24 cellular contexts compared by ENCODE assay signal in the genomic region with DNA sequence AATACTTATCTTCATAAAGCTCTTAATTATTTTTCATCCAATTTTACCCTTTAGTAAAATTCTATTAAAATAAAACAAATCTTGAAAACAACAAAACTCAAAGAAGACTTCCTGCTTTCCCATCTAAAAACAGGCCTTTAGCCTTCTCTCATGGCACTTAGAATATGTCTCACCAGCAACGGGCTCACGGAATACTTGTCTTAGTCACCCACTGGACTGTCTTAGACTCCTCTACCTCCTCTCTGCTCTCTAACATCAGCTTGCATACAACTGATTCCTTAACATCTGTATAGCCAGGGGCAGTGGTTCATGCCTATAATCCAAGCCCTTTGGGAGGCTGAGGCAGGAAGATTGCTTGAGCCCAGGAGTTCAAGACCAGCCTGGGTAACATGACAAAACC. TPM values are rescaled to one million over a fixed set of nuclear protein-coding genes. Genes with fewer than 3 reads are reported as not detected.
A peak's percentile ranks its signal among the peaks of the same experiment; 100 is the strongest.
DNase-seq lines count a peak whose midpoint lies in the region; ATAC-seq, FAIRE-seq and TF ChIP-seq lines count a peak whose summit lies in the region.
"Had no signal": no experiment of that assay in that cellular context is flagged by ENCODE, and none has a peak within 500 bp of the region (broad histone marks: within the 10 kb centered on the region; RNA-seq: fewer than 3 reads in every experiment).

No MANE protein-coding gene starts in this region.

- H3K9me3 Mint-ChIP-seq in chondrocyte (ENCODE audit: low read depth) = no peaks in the 10 kb centered on the region

- H3K4me3 Mint-ChIP-seq in chondrocyte (ENCODE audit: unreplicated experiment) = no peak overlapping the region

- peaks cover 35% of the 10 kb centered on the region for H3K4me1 Mint-ChIP-seq in chondrocyte (ENCODE audit: low read depth)

- DNase-seq in ascending aorta (ENCODE audit: low spot score in 2 of 2) (no peak), chondrocyte (ENCODE audit: low spot score) (no peak), keratinocyte (ENCODE audit: low read depth, low spot score) (no peak), thoracic aorta (ENCODE audit: low spot score) (no peak), psoas muscle (no peak), HepG2 (ENCODE audit: low spot score) (no peak), left lung (no peak)
- DNase-seq: Calu3, DMS79 treated with DMSO at 0.1 percent for 48 hours, GF-D8, GM23248, H7, KBM-7, MG63, NCI-H1105 treated with DMSO at 0.1 percent for 48 hours, NCI-H146, NCI-H1930, NCI-H446 treated with DMSO at 0.1 percent for 48 hours, NCI-H526 treated with DMSO at 0.1 percent for 48 hours, RPMI8226, SHP77 treated with DMSO at 0.1 percent for 48 hours had no signal

- no peak for TF ChIP-seq EP300 in HepG2 (IDR thresholded peaks at IDR 0.05; ENCODE audit: low read depth in 2 of 2, low read length in 2 of 2)
- no peak for TF ChIP-seq EP300 in HepG2 (CRISPR knock-in tag; IDR thresholded peaks at IDR 0.05; ENCODE audit: borderline replicate concordance)

- H3K4me1 ChIP-seq in ascending aorta (peaks cover 6 to 16% of the 10 kb centered on the region in 2 donors), keratinocyte (ENCODE audit: control insufficient read depth, extremely low read depth, insufficient read depth, low read length) (peaks cover 32% of the 10 kb centered on the region), thoracic aorta (ENCODE audit: control insufficient read depth in 1 of 2, low read depth in 2 of 2) (peaks cover 19 to 20% of the 10 kb centered on the region in 2 donors), psoas muscle (no peaks in the 10 kb centered on the region), HepG2 (ENCODE audit: insufficient read depth, low read length) (peaks cover 18% of the 10 kb centered on the region), left lung (peaks cover 0 to 16% of the 10 kb centered on the region in 2 donors)

- H3K9me3 ChIP-seq in ascending aorta (no peaks in the 10 kb centered on the region), keratinocyte (ENCODE audit: control insufficient read depth, low read depth, low read length) (no peaks in the 10 kb centered on the region), thoracic aorta (no peaks in the 10 kb centered on the region), psoas muscle (no peaks in the 10 kb centered on the region), HepG2 (ENCODE audit: low read length) (no peaks in the 10 kb centered on the region), left lung (no peaks in the 10 kb centered on the region)
- H3K9me3 ChIP-seq: MG63 had no signal

- H3K27ac Mint-ChIP-seq in chondrocyte (ENCODE audit: unreplicated experiment) = peak overlapping the region; percentile 9

- intact Hi-C loops in ascending aorta (cut with DNase I) = no loop called here
- intact Hi-C loops in psoas muscle (cut with DNase I) = loop anchor here in 1 of 2 donors (10.0 kb wide), 1 partner anchor 223 kb away; no protein-coding TSS in a partner anchor
- intact Hi-C loops in HepG2 (cut with micrococcal nuclease; ENCODE audit: unreplicated experiment) = no loop called here
- intact Hi-C loops in left lung (cut with DNase I) = no loop called here

- CTCF ChIA-PET in HepG2 (lab: Yijun Ruan, JAX; ENCODE audit: low intra/inter-chr PET ratio, low total read pairs) = no interaction called here

- no TSS peak for BruUV-seq in HepG2 (replicated peaks; lab: Mats Ljungman, UMichigan)

- TF ChIP-seq CTCF in ascending aorta (IDR thresholded peaks at IDR 0.05) = no peak
- no peak for TF ChIP-seq CTCF in chondrocyte (IDR thresholded peaks at IDR 0.05)
- TF ChIP-seq CTCF in keratinocyte (optimal IDR thresholded peaks at IDR 0.05 in 1 of 3, IDR thresholded peaks at IDR 0.05 in 1 of 3, conservative IDR thresholded peaks at IDR 0.05 in 1 of 3; ENCODE audit: extremely low read depth in 1 of 3, insufficient read depth in 2 of 3, low read length in 3 of 3) = no peak
- no peak for TF ChIP-seq CTCF in thoracic aorta (IDR thresholded peaks at IDR 0.05)
- TF ChIP-seq CTCF in psoas muscle (IDR thresholded peaks at IDR 0.05) = no peak
- TF ChIP-seq CTCF in HepG2 (CRISPR knock-in tag; IDR thresholded peaks at IDR 0.05) = no peak
- no peak for TF ChIP-seq CTCF in left lung (IDR thresholded peaks at IDR 0.05)

- H3K79me2 ChIP-seq in keratinocyte (ENCODE audit: control insufficient read depth, insufficient read depth, low read length) = peaks cover 2% of the 10 kb centered on the region
- H3K79me2 ChIP-seq in HepG2 (ENCODE audit: insufficient read depth, low read length) = no peaks in the 10 kb centered on the region

- no peaks in the 10 kb centered on the region for H3K9me1 ChIP-seq in keratinocyte (ENCODE audit: control insufficient read depth, extremely low read depth, insufficient read depth, low read length)

- dilution Hi-C loops in keratinocyte (cut with MboI; ENCODE audit: extremely low pct_ligation_motif_present, low sequenced_read_pairs) = no loop called here

- H3K36me3 ChIP-seq in ascending aorta (peaks cover 56 to 75% of the 10 kb centered on the region in 2 donors), keratinocyte (ENCODE audit: control insufficient read depth in 2 of 2, extremely low read depth in 1 of 2, insufficient read depth in 2 of 2, low read length in 2 of 2) (peaks cover 11 to 20% of the 10 kb centered on the region in 2 experiments), thoracic aorta (peaks cover 16% of the 10 kb centered on the region), psoas muscle (ENCODE audit: insufficient read depth in 1 of 2, low read depth in 1 of 2) (peaks cover 9 to 86% of the 10 kb centered on the region in 2 donors), HepG2 (replicated peaks in 1 of 2; ENCODE audit: control insufficient read depth in 1 of 2, insufficient read depth in 2 of 2, low read length in 2 of 2) (peaks cover 5 to 62% of the 10 kb centered on the region in 2 experiments), left lung (peaks cover 0 to 84% of the 10 kb centered on the region in 2 donors)

- WGBS in psoas muscle, 3 donors = 94 to 96% (median 96%) methylated on average over 2 of the region's 2 CpGs
- WGBS in HepG2 (ENCODE audit: low lambda C conversion rate) = 100% methylated on average over 2 of the region's 2 CpGs

- in situ Hi-C loops in HepG2 (cut with HindIII; ENCODE audit: extremely low pct_ligation_motif_present, low pct_unique_long_range_greater_than_20kb) = no loop called here

- no peak overlapping the region for H3K9ac ChIP-seq in keratinocyte (ENCODE audit: control insufficient read depth, extremely low read depth, insufficient read depth, low read length)
- no peak overlapping the region for H3K9ac ChIP-seq in HepG2 (ENCODE audit: insufficient read depth, low read depth, low read length)
- H3K9ac ChIP-seq: GM23248 had no signal

- H3K27me3 ChIP-seq in ascending aorta (no peaks in the 10 kb centered on the region), keratinocyte (ENCODE audit: control insufficient read depth, extremely low read depth, insufficient read depth, low read length) (no peaks in the 10 kb centered on the region), thoracic aorta (replicated peaks; ENCODE audit: insufficient read depth) (no peaks in the 10 kb centered on the region), psoas muscle (ENCODE audit: insufficient read depth in 3 of 3, low read length in 2 of 3) (no peaks in the 10 kb centered on the region), HepG2 (ENCODE audit: control insufficient read depth in 1 of 2, insufficient read depth in 2 of 2, low read length in 2 of 2) (no peaks in the 10 kb centered on the region), left lung (no peaks in the 10 kb centered on the region)
- H3K27me3 ChIP-seq: MG63 had no signal

- H3K27ac ChIP-seq in ascending aorta (peak overlapping the region; percentile 22 to 37), keratinocyte (ENCODE audit: control insufficient read depth, insufficient read depth, low read length) (peak overlapping the region; percentile 44), thoracic aorta (peak overlapping the region; percentile 16 to 22), psoas muscle (no peak overlapping the region), HepG2 (ENCODE audit: extremely low read length, insufficient read depth, low read length) (no peak overlapping the region), left lung (no peak overlapping the region)
- H3K27ac ChIP-seq: GM23248 had no signal

- TF ChIP-seq POLR2A in HepG2 (IDR thresholded peaks at IDR 0.05; ENCODE audit: insufficient read depth in 1 of 2, low read depth in 2 of 2, low read length in 2 of 2) = no peak

- ATAC-seq in thoracic aorta (ENCODE audit: insufficient number of reproducible peaks, low FRiP score, low read depth) = no peak
- ATAC-seq in psoas muscle = no peak
- ATAC-seq in HepG2 = no peak
- ATAC-seq in left lung = no peak
- ATAC-seq in HG03378 (IDR thresholded peaks at IDR 0.05; ENCODE audit: unreplicated experiment) = no peak

- no peak for TF ChIP-seq RAD21 in HepG2 (CRISPR knock-in tag; IDR thresholded peaks at IDR 0.05)

- no peak overlapping the region for H3K4me2 ChIP-seq in keratinocyte (ENCODE audit: control insufficient read depth, extremely low read depth, insufficient read depth, low read depth, low read length)
- H3K4me2 ChIP-seq in HepG2 (ENCODE audit: low read depth, low read length) = no peak overlapping the region

- no peaks in the 10 kb centered on the region for H3K27me3 Mint-ChIP-seq in chondrocyte (ENCODE audit: low read depth)

- H4K20me1 ChIP-seq in keratinocyte (ENCODE audit: control insufficient read depth, extremely low read depth, insufficient read depth, low read length) (no peaks in the 10 kb centered on the region), HepG2 (ENCODE audit: insufficient read depth, low read length) (no peaks in the 10 kb centered on the region)

- H3K4me3 ChIP-seq in ascending aorta (no peak overlapping the region), keratinocyte (ENCODE audit: control insufficient read depth in 2 of 3, extremely low read depth in 1 of 3, insufficient read depth in 2 of 3, low read depth in 1 of 3, low read length in 3 of 3) (no peak overlapping the region), thoracic aorta (no peak overlapping the region), psoas muscle (no peak overlapping the region), HepG2 (replicated peaks in 1 of 3; ENCODE audit: insufficient read depth in 1 of 3, low read depth in 2 of 3, low read length in 3 of 3) (no peak overlapping the region), left lung (no peak overlapping the region)
- H3K4me3 ChIP-seq: GM23248, MG63 had no signal

- POLR2A ChIA-PET in HepG2 (lab: Yijun Ruan, JAX) = interaction anchor here (0.7 kb wide), 1 partner anchor 13 kb away, joined by 3 read pairs; a partner anchor contains a TSS

- H3K36me3 Mint-ChIP-seq in chondrocyte (ENCODE audit: low read depth) = peaks cover 32% of the 10 kb centered on the region

- no peak for FAIRE-seq in keratinocyte (lab: Jason Lieb, UNC)
- no peak for FAIRE-seq in HepG2 (lab: Jason Lieb, UNC)
- FAIRE-seq: GM12892 had no signal

- H2AFZ ChIP-seq in keratinocyte (ENCODE audit: control insufficient read depth, low read length) (no peak overlapping the region), HepG2 (ENCODE audit: low read length) (no peak overlapping the region)
- H2AFZ ChIP-seq: GM23248 had no signal

RNA-seq across cellular contexts. Expression of a gene that starts 13.7 kb away (rescaled TPM):
- total RNA-seq in ascending aorta (31.7 TPM), chondrocyte (31.1 to 67.9 TPM (median 35.2 TPM) in 3 replicates), thoracic aorta (100 to 1,000 TPM in 1 of 2 donors, 10 to 100 TPM in 1; 42.9 to 139 TPM), psoas muscle (10 to 100 TPM in 1 of 4 donors, 1 to 10 TPM in 3; 7.0 to 11.9 (median 8.8) TPM), HepG2 (2016; rRNA removed; fragmentation: Illumina TruSeq; extraction: Trizol) (25.5 and 31.8 TPM in 2 replicates), left lung (10 to 100 TPM; 23.8 to 25.3 TPM)
- polyA plus RNA-seq in keratinocyte (15.0 to 23.2 TPM (median 20.9 TPM) in 3 replicates), psoas muscle (10 to 100 TPM in 1 of 3 donors, 1 to 10 TPM in 2; 4.9 to 11.3 (median 9.9) TPM), HepG2 (2011; rRNA removed) (5.4 and 6.6 TPM in 2 replicates)
- 14.9 TPM for polyA plus RNA-seq in keratinocyte (2011; ENCODE audit: low read depth)
- polyA plus RNA-seq in keratinocyte (2011; cell fraction: cytosol; rRNA removed) = 15.5 and 27.0 TPM in 2 replicates
- 27.7 and 30.8 TPM in 2 replicates for polyA plus RNA-seq in keratinocyte (2011; cell fraction: nucleus; rRNA removed)
- 14.9 and 17.7 TPM in 2 replicates for polyA plus RNA-seq in keratinocyte (2012; ENCODE audit: low replicate concordance)
- polyA minus RNA-seq in keratinocyte = 9.0 to 35.5 TPM (median 34.0 TPM) in 3 replicates
- polyA minus RNA-seq in keratinocyte (2011; cell fraction: cytosol; rRNA and poly(A)+ RNA removed) = 22.1 TPM
- 23.4 and 42.0 TPM in 2 replicates for polyA minus RNA-seq in keratinocyte (2011; cell fraction: nucleus; rRNA and poly(A)+ RNA removed)
- total RNA-seq in HepG2 (2016; cell fraction: cytosol; rRNA removed; fragmentation: Illumina TruSeq; extraction: Trizol; ENCODE audit: low read depth) = 47.8 and 51.9 TPM in 2 replicates
- total RNA-seq in HepG2 (2016; cell fraction: insoluble cytoplasmic fraction; rRNA removed; fragmentation: Illumina TruSeq; extraction: Trizol) = 26.3 and 30.4 TPM in 2 replicates
- total RNA-seq in HepG2 (2016; cell fraction: membrane; rRNA removed; fragmentation: Illumina TruSeq; extraction: Trizol) = 17.3 and 17.7 TPM in 2 replicates
- 22.2 and 26.2 TPM in 2 replicates for total RNA-seq in HepG2 (2016; cell fraction: nucleus; rRNA removed; fragmentation: Illumina TruSeq; extraction: Trizol)
- 3.2 and 5.1 TPM in 2 replicates for polyA plus RNA-seq in HepG2 (2011; cell fraction: cytosol; rRNA removed)
- 3.4 and 5.9 TPM in 2 replicates for polyA plus RNA-seq in HepG2 (2011; cell fraction: nucleus; rRNA removed)
- 7.5 and 8.1 TPM in 2 replicates for polyA plus RNA-seq in HepG2 (2012)
- 0.69 and 1.3 TPM in 2 replicates for polyA plus RNA-seq in HepG2 (2016; cell fraction: cytosol; fragmentation: Illumina TruSeq; extraction: Trizol; ENCODE audit: low read depth)
- polyA plus RNA-seq in HepG2 (2016; cell fraction: insoluble cytoplasmic fraction; fragmentation: Illumina TruSeq; extraction: Trizol; ENCODE audit: low read depth) = 15.8 and 18.0 TPM in 2 replicates
- polyA plus RNA-seq in HepG2 (2016; cell fraction: membrane; fragmentation: Illumina TruSeq; extraction: Trizol; ENCODE audit: low read depth) = 2.1 and 2.4 TPM in 2 replicates
- 19.1 and 25.2 TPM in 2 replicates for polyA plus RNA-seq in HepG2 (2016; cell fraction: nucleus; fragmentation: Illumina TruSeq; extraction: Trizol; ENCODE audit: insufficient read depth, low read depth)
- polyA minus RNA-seq in HepG2 (2011; rRNA and poly(A)+ RNA removed; ENCODE audit: low replicate concordance) = 11.2 and 33.6 TPM in 2 replicates
- polyA minus RNA-seq in HepG2 (2011; cell fraction: cytosol; rRNA and poly(A)+ RNA removed) = 7.5 and 7.9 TPM in 2 replicates
- 18.0 and 23.0 TPM in 2 replicates for polyA minus RNA-seq in HepG2 (2011; cell fraction: nucleus; rRNA and poly(A)+ RNA removed)

RNA-seq across cellular contexts. Expression of a gene that starts 14.1 kb away (rescaled TPM):
- 33.7 TPM for total RNA-seq in ascending aorta
- 55.9 to 71.6 TPM (median 57.1 TPM) in 3 replicates for total RNA-seq in chondrocyte
- polyA plus RNA-seq in keratinocyte = 30.2 to 43.1 TPM (median 42.1 TPM) in 3 replicates
- polyA plus RNA-seq in keratinocyte (2011; ENCODE audit: low read depth) = 38.6 TPM
- polyA plus RNA-seq in keratinocyte (2011; cell fraction: cytosol; rRNA removed) = 25.8 and 48.7 TPM in 2 replicates
- 28.0 and 41.3 TPM in 2 replicates for polyA plus RNA-seq in keratinocyte (2011; cell fraction: nucleus; rRNA removed)
- polyA plus RNA-seq in keratinocyte (2012; ENCODE audit: low replicate concordance) = 34.0 and 36.2 TPM in 2 replicates
- polyA minus RNA-seq in keratinocyte = 20.5 to 52.0 TPM (median 30.8 TPM) in 3 replicates
- 32.8 TPM for polyA minus RNA-seq in keratinocyte (2011; cell fraction: cytosol; rRNA and poly(A)+ RNA removed)
- polyA minus RNA-seq in keratinocyte (2011; cell fraction: nucleus; rRNA and poly(A)+ RNA removed) = 16.0 and 32.3 TPM in 2 replicates
- 10 to 100 TPM; 32.9 to 58.1 TPM for total RNA-seq in thoracic aorta
- total RNA-seq in psoas muscle = 10 to 100 TPM; 14.5 to 25.2 (median 19.4) TPM
- polyA plus RNA-seq in psoas muscle = 10 to 100 TPM; 15.5 to 39.2 (median 38.5) TPM
- 51.4 and 70.0 TPM in 2 replicates for total RNA-seq in HepG2 (2016; rRNA removed; fragmentation: Illumina TruSeq; extraction: Trizol)
- 24.3 and 28.5 TPM in 2 replicates for total RNA-seq in HepG2 (2016; cell fraction: cytosol; rRNA removed; fragmentation: Illumina TruSeq; extraction: Trizol; ENCODE audit: low read depth)
- total RNA-seq in HepG2 (2016; cell fraction: insoluble cytoplasmic fraction; rRNA removed; fragmentation: Illumina TruSeq; extraction: Trizol) = 53.4 and 70.2 TPM in 2 replicates
- total RNA-seq in HepG2 (2016; cell fraction: membrane; rRNA removed; fragmentation: Illumina TruSeq; extraction: Trizol) = 63.4 and 70.5 TPM in 2 replicates
- total RNA-seq in HepG2 (2016; cell fraction: nucleus; rRNA removed; fragmentation: Illumina TruSeq; extraction: Trizol) = 52.8 and 54.3 TPM in 2 replicates
- 15.2 and 15.7 TPM in 2 replicates for polyA plus RNA-seq in HepG2 (2011; rRNA removed)
- polyA plus RNA-seq in HepG2 (2011; cell fraction: cytosol; rRNA removed) = 10.9 and 14.0 TPM in 2 replicates
- polyA plus RNA-seq in HepG2 (2011; cell fraction: nucleus; rRNA removed) = 20.3 and 21.9 TPM in 2 replicates
- 19.7 and 20.8 TPM in 2 replicates for polyA plus RNA-seq in HepG2 (2012)
- polyA plus RNA-seq in HepG2 (2016; cell fraction: cytosol; fragmentation: Illumina TruSeq; extraction: Trizol; ENCODE audit: low read depth) = 22.7 and 27.3 TPM in 2 replicates
- 54.8 and 62.0 TPM in 2 replicates for polyA plus RNA-seq in HepG2 (2016; cell fraction: insoluble cytoplasmic fraction; fragmentation: Illumina TruSeq; extraction: Trizol; ENCODE audit: low read depth)
- 46.8 and 48.1 TPM in 2 replicates for polyA plus RNA-seq in HepG2 (2016; cell fraction: membrane; fragmentation: Illumina TruSeq; extraction: Trizol; ENCODE audit: low read depth)
- 55.9 and 61.0 TPM in 2 replicates for polyA plus RNA-seq in HepG2 (2016; cell fraction: nucleus; fragmentation: Illumina TruSeq; extraction: Trizol; ENCODE audit: insufficient read depth, low read depth)
- 23.7 and 34.5 TPM in 2 replicates for polyA minus RNA-seq in HepG2 (2011; rRNA and poly(A)+ RNA removed; ENCODE audit: low replicate concordance)
- polyA minus RNA-seq in HepG2 (2011; cell fraction: cytosol; rRNA and poly(A)+ RNA removed) = 13.5 and 14.6 TPM in 2 replicates
- polyA minus RNA-seq in HepG2 (2011; cell fraction: nucleus; rRNA and poly(A)+ RNA removed) = 60.9 and 80.8 TPM in 2 replicates
- 10 to 100 TPM; 30.6 to 41.3 TPM for total RNA-seq in left lung

RNA-seq across cellular contexts. Expression of a gene that starts 42.2 kb away (rescaled TPM):
- total RNA-seq in ascending aorta (70.4 TPM), chondrocyte (not detected in 3 replicates), thoracic aorta (10 to 100 TPM in 1 of 2 donors, 1 to 10 TPM in 1; 6.5 to 18.9 TPM), psoas muscle (100 to 1,000 TPM in 1 of 4 donors, 10 to 100 TPM in 3; 29.1 to 100 (median 36.2) TPM), HepG2 (2016; rRNA removed; fragmentation: Illumina TruSeq; extraction: Trizol) (not detected in 2 replicates), left lung (100 to 1,000 TPM in 1 of 2 donors, under 1 TPM in 1; 0.58 to 194 TPM)
- polyA plus RNA-seq in keratinocyte (25.6 to 94.6 TPM (median 27.5 TPM) in 3 replicates), psoas muscle (10 to 100 TPM in 2 of 3 donors, 1 to 10 TPM in 1; 7.3 to 16.9 (median 14.4) TPM), HepG2 (2011; rRNA removed) (not detected in 2 replicates)
- 47.7 TPM for polyA plus RNA-seq in keratinocyte (2011; ENCODE audit: low read depth)
- polyA plus RNA-seq in keratinocyte (2011; cell fraction: cytosol; rRNA removed) = 39.0 and 45.2 TPM in 2 replicates
- 31.7 and 40.2 TPM in 2 replicates for polyA plus RNA-seq in keratinocyte (2011; cell fraction: nucleus; rRNA removed)
- polyA plus RNA-seq in keratinocyte (2012; ENCODE audit: low replicate concordance) = 52.7 and 112 TPM in 2 replicates
- polyA minus RNA-seq in keratinocyte = 5.8 to 38.9 TPM (median 9.7 TPM) in 3 replicates
- 12.1 TPM for polyA minus RNA-seq in keratinocyte (2011; cell fraction: cytosol; rRNA and poly(A)+ RNA removed)
- polyA minus RNA-seq in keratinocyte (2011; cell fraction: nucleus; rRNA and poly(A)+ RNA removed) = 11.0 and 11.4 TPM in 2 replicates
- total RNA-seq in HepG2 (2016; cell fraction: cytosol; rRNA removed; fragmentation: Illumina TruSeq; extraction: Trizol; ENCODE audit: low read depth) = not detected in 2 replicates
- not detected in 2 replicates for total RNA-seq in HepG2 (2016; cell fraction: insoluble cytoplasmic fraction; rRNA removed; fragmentation: Illumina TruSeq; extraction: Trizol)
- not detected in 2 replicates for total RNA-seq in HepG2 (2016; cell fraction: membrane; rRNA removed; fragmentation: Illumina TruSeq; extraction: Trizol)
- not detected in 2 replicates for total RNA-seq in HepG2 (2016; cell fraction: nucleus; rRNA removed; fragmentation: Illumina TruSeq; extraction: Trizol)
- not detected in 2 replicates for polyA plus RNA-seq in HepG2 (2011; cell fraction: cytosol; rRNA removed)
- polyA plus RNA-seq in HepG2 (2011; cell fraction: nucleus; rRNA removed) = not detected in 2 replicates
- not detected in 2 replicates for polyA plus RNA-seq in HepG2 (2012)
- not detected in 2 replicates for polyA plus RNA-seq in HepG2 (2016; cell fraction: cytosol; fragmentation: Illumina TruSeq; extraction: Trizol; ENCODE audit: low read depth)
- polyA plus RNA-seq in HepG2 (2016; cell fraction: insoluble cytoplasmic fraction; fragmentation: Illumina TruSeq; extraction: Trizol; ENCODE audit: low read depth) = not detected in 2 replicates
- polyA plus RNA-seq in HepG2 (2016; cell fraction: membrane; fragmentation: Illumina TruSeq; extraction: Trizol; ENCODE audit: low read depth) = not detected in 2 replicates
- not detected in 2 replicates for polyA plus RNA-seq in HepG2 (2016; cell fraction: nucleus; fragmentation: Illumina TruSeq; extraction: Trizol; ENCODE audit: insufficient read depth, low read depth)
- not detected in 2 replicates for polyA minus RNA-seq in HepG2 (2011; rRNA and poly(A)+ RNA removed; ENCODE audit: low replicate concordance)
- polyA minus RNA-seq in HepG2 (2011; cell fraction: cytosol; rRNA and poly(A)+ RNA removed) = not detected in 2 replicates
- not detected in 2 replicates for polyA minus RNA-seq in HepG2 (2011; cell fraction: nucleus; rRNA and poly(A)+ RNA removed)
- total RNA-seq: GM23248, H7 had no signal
- polyA plus RNA-seq: GM23248 had no signal

RNA-seq across cellular contexts. Expression of a gene that starts 59.8 kb away (rescaled TPM):
- total RNA-seq in ascending aorta (77.4 TPM), chondrocyte (not detected in 3 replicates), thoracic aorta (1 to 10 TPM; 2.0 to 2.5 TPM), psoas muscle (10 to 100 TPM; 11.3 to 35.5 (median 25.6) TPM), HepG2 (2016; rRNA removed; fragmentation: Illumina TruSeq; extraction: Trizol) (0.27 TPM in 1 of 2 replicates, not detected in the other), left lung (10 to 100 TPM in 1 of 2 donors, under 1 TPM in 1; 0.38 to 92.5 TPM)
- polyA plus RNA-seq in keratinocyte (1.2 to 5.9 TPM (median 1.3 TPM) in 3 replicates), psoas muscle (1 to 10 TPM; 2.6 to 6.3 (median 3.0) TPM), HepG2 (2011; rRNA removed) (0.12 TPM in 1 of 2 replicates, not detected in the other)
- polyA plus RNA-seq in keratinocyte (2011; ENCODE audit: low read depth) = 11.8 TPM
- polyA plus RNA-seq in keratinocyte (2011; cell fraction: cytosol; rRNA removed) = 5.6 and 8.2 TPM in 2 replicates
- polyA plus RNA-seq in keratinocyte (2011; cell fraction: nucleus; rRNA removed) = 7.8 and 8.4 TPM in 2 replicates
- polyA plus RNA-seq in keratinocyte (2012; ENCODE audit: low replicate concordance) = 1.6 and 23.2 TPM in 2 replicates
- polyA minus RNA-seq in keratinocyte = 1.2 to 3.2 TPM in 2 of 3 replicates, not detected in the other
- not detected for polyA minus RNA-seq in keratinocyte (2011; cell fraction: cytosol; rRNA and poly(A)+ RNA removed)
- 2.2 and 2.6 TPM in 2 replicates for polyA minus RNA-seq in keratinocyte (2011; cell fraction: nucleus; rRNA and poly(A)+ RNA removed)
- not detected in 2 replicates for total RNA-seq in HepG2 (2016; cell fraction: cytosol; rRNA removed; fragmentation: Illumina TruSeq; extraction: Trizol; ENCODE audit: low read depth)
- 0.17 TPM in 1 of 2 replicates, not detected in the other for total RNA-seq in HepG2 (2016; cell fraction: insoluble cytoplasmic fraction; rRNA removed; fragmentation: Illumina TruSeq; extraction: Trizol)
- total RNA-seq in HepG2 (2016; cell fraction: membrane; rRNA removed; fragmentation: Illumina TruSeq; extraction: Trizol) = not detected in 2 replicates
- total RNA-seq in HepG2 (2016; cell fraction: nucleus; rRNA removed; fragmentation: Illumina TruSeq; extraction: Trizol) = not detected in 2 replicates
- 0.19 TPM in 1 of 2 replicates, not detected in the other for polyA plus RNA-seq in HepG2 (2011; cell fraction: cytosol; rRNA removed)
- 0.14 TPM in 1 of 2 replicates, not detected in the other for polyA plus RNA-seq in HepG2 (2011; cell fraction: nucleus; rRNA removed)
- not detected in 2 replicates for polyA plus RNA-seq in HepG2 (2012)
- polyA plus RNA-seq in HepG2 (2016; cell fraction: cytosol; fragmentation: Illumina TruSeq; extraction: Trizol; ENCODE audit: low read depth) = not detected in 2 replicates
- polyA plus RNA-seq in HepG2 (2016; cell fraction: insoluble cytoplasmic fraction; fragmentation: Illumina TruSeq; extraction: Trizol; ENCODE audit: low read depth) = not detected in 2 replicates
- polyA plus RNA-seq in HepG2 (2016; cell fraction: membrane; fragmentation: Illumina TruSeq; extraction: Trizol; ENCODE audit: low read depth) = not detected in 2 replicates
- not detected in 2 replicates for polyA plus RNA-seq in HepG2 (2016; cell fraction: nucleus; fragmentation: Illumina TruSeq; extraction: Trizol; ENCODE audit: insufficient read depth, low read depth)
- not detected in 2 replicates for polyA minus RNA-seq in HepG2 (2011; rRNA and poly(A)+ RNA removed; ENCODE audit: low replicate concordance)
- polyA minus RNA-seq in HepG2 (2011; cell fraction: cytosol; rRNA and poly(A)+ RNA removed) = not detected in 2 replicates
- polyA minus RNA-seq in HepG2 (2011; cell fraction: nucleus; rRNA and poly(A)+ RNA removed) = 0.50 TPM in 1 of 2 replicates, not detected in the other
- total RNA-seq: GM23248, H7, LHCN-M2 had no signal
- polyA plus RNA-seq: GM23248 had no signal

Comparison
In these comparisons a context has a peak if more than half of its experiments do, and no peak if none do; other contexts are left out.
1. H3K27ac ChIP-seq: peak in ascending aorta (2 of 2), keratinocyte (single experiment) and thoracic aorta (2 of 2); none in psoas muscle (single experiment), HepG2 (single experiment) and left lung (0 of 2).